Comparison of ENCODE assay signal across 8 cellular contexts in the genomic region with DNA sequence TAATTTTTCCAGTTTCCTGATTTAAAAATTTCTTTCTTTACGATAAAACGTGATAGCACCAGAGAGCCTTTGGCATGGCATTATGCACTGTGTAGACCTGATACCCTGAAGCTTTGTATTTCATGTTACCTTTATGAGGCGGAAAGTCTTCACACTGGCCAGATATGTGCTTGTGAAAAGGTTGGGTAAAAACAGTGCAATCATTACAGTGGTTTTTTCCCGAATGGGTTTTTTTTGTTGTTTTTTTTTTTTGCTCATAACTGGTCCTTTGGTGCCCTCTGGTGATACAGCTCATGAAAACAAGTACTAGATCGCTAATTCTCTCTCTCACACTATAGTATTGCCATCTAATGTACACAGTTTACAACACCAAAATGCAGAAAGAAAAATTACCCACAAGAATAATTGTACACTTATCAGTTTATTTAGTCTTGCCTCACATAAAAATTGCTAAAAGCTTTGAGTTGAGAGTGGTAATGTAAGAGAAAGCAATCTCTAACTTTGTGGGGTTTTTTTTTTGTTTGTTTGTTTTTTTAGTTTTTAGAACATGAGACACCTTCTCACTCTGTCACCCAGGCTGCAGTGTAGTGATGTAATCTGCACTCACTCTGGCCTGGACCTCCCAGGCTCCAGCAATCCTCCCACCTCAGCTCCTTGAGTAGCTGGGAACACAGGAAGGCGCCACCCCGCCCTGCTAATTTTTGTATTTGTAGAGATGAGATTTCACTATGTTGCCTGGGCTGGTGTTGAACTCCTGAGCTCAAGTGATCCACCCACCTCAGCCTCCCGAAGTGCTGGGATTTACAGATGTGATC. TPM values are rescaled to one million over a fixed set of nuclear protein-coding genes. Genes with fewer than 3 reads are reported as not detected.
DNase-seq lines count a peak whose midpoint lies in the region; ATAC-seq, FAIRE-seq and TF ChIP-seq lines count a peak whose summit lies in the region.

No MANE protein-coding gene starts in this region.

- peak; percentile 17 to 63 (median 40) for TF ChIP-seq CTCF in body of pancreas (IDR thresholded peaks at IDR 0.05)
- peak; percentile 46 for TF ChIP-seq CTCF in kidney (IDR thresholded peaks at IDR 0.05; ENCODE audit: borderline replicate concordance, extremely low read depth, insufficient read depth)
- TF ChIP-seq CTCF in thyroid gland (IDR thresholded peaks at IDR 0.05), result peak in 4 of 6 experiments; percentile 19 to 65 (median 46)

- H3K4me1 ChIP-seq in body of pancreas (no peaks in the 10 kb centered on the region), kidney (ENCODE audit: control insufficient read depth in 1 of 2, insufficient read depth in 1 of 2, low read depth in 1 of 2, low read length in 2 of 2) (peaks cover 0 to 8% of the 10 kb centered on the region in 2 donors), thyroid gland (peaks cover 0 to 7% of the 10 kb centered on the region in 2 donors)

- intact Hi-C loops in body of pancreas (cut with DNase I), result no loop called here
- intact Hi-C loops in kidney (cut with DNase I), result no loop called here
- intact Hi-C loops in thyroid gland (cut with DNase I), result loop anchor here (10.0 kb wide), 1 partner anchor 396 kb away; no protein-coding TSS in a partner anchor

- ATAC-seq in body of pancreas, result peak; percentile 53

- H3K36me3 ChIP-seq in body of pancreas (replicated peaks in 1 of 2; ENCODE audit: insufficient read depth in 1 of 2, low read depth in 2 of 2) (no peaks in the 10 kb centered on the region), kidney (ENCODE audit: control insufficient read depth in 1 of 2, insufficient read depth in 2 of 2, low read length in 2 of 2) (no peaks in the 10 kb centered on the region), thyroid gland (no peaks in the 10 kb centered on the region)

- H3K27ac ChIP-seq in body of pancreas (no peak overlapping the region), kidney (ENCODE audit: low read depth in 2 of 2, low read length in 2 of 2) (no peak overlapping the region), thyroid gland (no peak overlapping the region)

- DNase-seq in NCI-H446 (lab: John Stamatoyannopoulos, UW), result peak; percentile 51 to 56
- DNase-seq in NCI-H446 treated with DMSO at 0.1 percent for 48 hours (lab: John Stamatoyannopoulos, UW), result no peak
- DNase-seq in H4 (ENCODE audit: low spot score), result peak; percentile 49
- DNase-seq in NCI-H1694 treated with DMSO at 0.1 percent for 48 hours (lab: John Stamatoyannopoulos, UW), result peak; percentile 4
- peak in 1 of 4 donors; percentile 23 for DNase-seq in body of pancreas
- no peak for DNase-seq in kidney
- DNase-seq in thyroid gland, result no peak
- no peak for DNase-seq in activated CD4-positive, alpha-beta T cell treated with anti-CD3 and anti-CD28 coated beads for 1 hour

- 38 to 41% methylated on average over 8 of the region's 8 CpGs for WGBS in body of pancreas, 2 donors
- 42 to 48% methylated on average over 8 of the region's 8 CpGs for WGBS in thyroid gland, 2 donors

- H3K27me3 ChIP-seq in body of pancreas (no peaks in the 10 kb centered on the region), thyroid gland (no peaks in the 10 kb centered on the region)

- H3K4me3 ChIP-seq in body of pancreas, result no peak overlapping the region
- H3K4me3 ChIP-seq in kidney (ENCODE audit: low read length in 2 of 2), result peak overlapping the region in 1 of 2 donors; percentile 43
- H3K4me3 ChIP-seq in thyroid gland (replicated peaks in 1 of 3), result no peak overlapping the region

- TF ChIP-seq POLR2A in body of pancreas (IDR thresholded peaks at IDR 0.05) (no peak), thyroid gland (IDR thresholded peaks at IDR 0.05) (no peak)

- H3K9me3 ChIP-seq in body of pancreas, result peaks cover 0 to 13% (median 0%) of the 10 kb centered on the region in 3 donors
- peaks cover 2 to 9% of the 10 kb centered on the region in 2 donors for H3K9me3 ChIP-seq in kidney (ENCODE audit: control insufficient read depth in 1 of 2, low read length in 2 of 2)
- H3K9me3 ChIP-seq in thyroid gland, result no peaks in the 10 kb centered on the region

- H3K9ac ChIP-seq in kidney (ENCODE audit: low read length in 2 of 2), result no peak overlapping the region

- peak; percentile 87 for FAIRE-seq in kidney (lab: Jason Lieb, UNC)

RNA-seq across cellular contexts. Expression of gene SPCS3, which starts 21.3 kb away (rescaled TPM):
- 51.5 and 59.6 TPM in 2 replicates for total RNA-seq in H4 (2014; rRNA removed; shearing (Covaris generic))
- total RNA-seq in body of pancreas (10 to 100 TPM; 79.1 to 87.2 TPM), kidney (131 TPM), thyroid gland (100 to 1,000 TPM; 129 to 149 (median 136) TPM)
- polyA plus RNA-seq in kidney (ENCODE audit: insufficient read depth, low read depth, low replicate concordance), result 28.7 TPM

Comparison
In these comparisons a context has a peak if more than half of its experiments do, and no peak if none do; other contexts are left out.
1. DNase-seq: peak in NCI-H446 (2 of 2), H4 (single experiment) and NCI-H1694 treated with DMSO at 0.1 percent for 48 hours (single experiment); none in NCI-H446 treated with DMSO at 0.1 percent for 48 hours (single experiment), kidney (single experiment), thyroid gland (0 of 2) and activated CD4-positive, alpha-beta T cell treated with anti-CD3 and anti-CD28 coated beads for 1 hour (single experiment).
2. Peak in every context shown above with its lines, with median percentiles within 50 percentile points of each other: CTCF ChIP-seq.